ENCODE assay signal across 1 cellular context in the genomic region with DNA sequence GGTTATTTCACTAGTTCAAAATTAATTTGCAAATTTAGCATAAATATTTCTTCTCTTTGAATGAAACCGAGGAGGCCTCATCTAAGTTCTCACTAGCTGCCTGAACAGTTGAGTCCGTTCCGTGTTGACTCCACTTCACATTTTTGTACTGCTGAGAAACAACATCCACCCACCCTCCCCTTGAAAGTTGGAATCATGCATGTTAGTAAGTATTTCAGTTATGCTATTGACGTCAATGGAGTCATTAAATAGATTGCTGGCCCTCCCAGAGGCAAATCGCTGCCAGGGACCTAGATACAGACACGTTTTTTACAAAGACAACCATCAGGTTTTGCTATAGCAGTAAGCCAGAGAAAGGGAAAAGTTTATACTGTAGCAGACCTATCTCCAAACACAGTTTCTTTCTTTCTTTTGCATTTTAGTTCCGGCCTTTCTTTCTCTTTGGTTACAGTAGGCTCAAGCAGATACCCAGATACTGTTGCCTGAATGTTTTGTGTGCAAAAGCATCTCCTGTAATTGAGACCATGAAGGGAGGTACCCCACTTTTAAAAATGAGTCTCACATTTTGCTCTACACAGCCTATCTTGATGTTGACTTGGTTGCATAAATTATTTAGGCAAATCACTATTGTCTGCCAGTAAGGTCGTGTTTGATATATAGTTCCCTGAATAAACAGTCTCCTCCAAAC.
A peak's percentile ranks its signal among the peaks of the same experiment; 100 is the strongest.
TF ChIP-seq lines count a peak whose summit lies in the region.

No MANE protein-coding gene starts in this region.

TF ChIP-seq in HEK293, 187 proteins besides CTCF, POLR2A, EP300 and RAD21 (continued from another document and continues in another):
- TF ChIP-seq PRDM10 (tag by site-specific recombination; IDR thresholded peaks at IDR 0.05) (peak; percentile 76), ZNF548 (tag by site-specific recombination; IDR thresholded peaks at IDR 0.05) (no peak), ZNF248 (tag by site-specific recombination; IDR thresholded peaks at IDR 0.05) (no peak), ZNF48 (tag by site-specific recombination; IDR thresholded peaks at IDR 0.05) (no peak), ZNF792 (tag by site-specific recombination; IDR thresholded peaks at IDR 0.05) (no peak), SP3 (tag by site-specific recombination; IDR thresholded peaks at IDR 0.05) (peak; percentile 66), ZNF18 (tag by site-specific recombination; IDR thresholded peaks at IDR 0.05) (no peak), ZBTB17 (tag by site-specific recombination; IDR thresholded peaks at IDR 0.05) (peak; percentile 61), ZNF184 (tag by site-specific recombination; IDR thresholded peaks at IDR 0.05) (peak; percentile 76), KLF16 (tag by site-specific recombination; IDR thresholded peaks at IDR 0.05) (no peak), KLF8 (tag by site-specific recombination; IDR thresholded peaks at IDR 0.05) (peak; percentile 85), OVOL3 (tag by site-specific recombination; IDR thresholded peaks at IDR 0.05) (peak; percentile 26; the same call in 1 of the 2 replicates), GLI4 (tag by site-specific recombination; IDR thresholded peaks at IDR 0.05) (no peak), ZNF585B (tag by site-specific recombination; IDR thresholded peaks at IDR 0.05) (no peak), ZNF354C (tag by site-specific recombination; IDR thresholded peaks at IDR 0.05; ENCODE audit: borderline replicate concordance, low read depth) (no peak), ZNF629 (tag by site-specific recombination; IDR thresholded peaks at IDR 0.05) (peak; percentile 98), ZNF132 (tag by site-specific recombination; IDR thresholded peaks at IDR 0.05; ENCODE audit: borderline replicate concordance) (no peak), ZNF626 (tag by site-specific recombination; IDR thresholded peaks at IDR 0.05) (no peak), ZNF24 (tag by site-specific recombination; IDR thresholded peaks at IDR 0.05) (peak; percentile 79; the same call in 1 of the 2 replicates), ZNF600 (tag by site-specific recombination; IDR thresholded peaks at IDR 0.05) (peak; percentile 87), ZNF830 (tag by site-specific recombination; IDR thresholded peaks at IDR 0.05; ENCODE audit: low read depth) (no peak), ZNF768 (tag by site-specific recombination; IDR thresholded peaks at IDR 0.05) (no peak), ZNF530 (tag by site-specific recombination; IDR thresholded peaks at IDR 0.05; ENCODE audit: low read depth) (no peak), ZFP37 (tag by site-specific recombination; IDR thresholded peaks at IDR 0.05) (0 out of 2 replicates have a peak, but pooled peaks have one; percentile 66), ZNF280D (tag by site-specific recombination; IDR thresholded peaks at IDR 0.05) (peak; percentile 30; the same call in 1 of the 2 replicates), ZSCAN18 (tag by site-specific recombination; IDR thresholded peaks at IDR 0.05) (no peak), ZNF623 (tag by site-specific recombination; IDR thresholded peaks at IDR 0.05) (no peak), ZEB2 (tag by site-specific recombination; IDR thresholded peaks at IDR 0.05) (peak; percentile 79), ZNF266 (tag by site-specific recombination; IDR thresholded peaks at IDR 0.05; ENCODE audit: low read depth) (no peak), ZNF513 (tag by site-specific recombination; IDR thresholded peaks at IDR 0.05) (no peak), ZNF23 (tag by site-specific recombination; IDR thresholded peaks at IDR 0.05; ENCODE audit: borderline replicate concordance) (no peak), ZNF112 (tag by site-specific recombination; IDR thresholded peaks at IDR 0.05) (no peak), ZBTB20 (tag by site-specific recombination; IDR thresholded peaks at IDR 0.05) (0 out of 2 replicates have a peak, but pooled peaks have one; percentile 18), ZNF560 (tag by site-specific recombination; IDR thresholded peaks at IDR 0.05; ENCODE audit: borderline replicate concordance) (no peak), ZNF37A (tag by site-specific recombination; IDR thresholded peaks at IDR 0.05) (no peak), ZNF416 (tag by site-specific recombination; IDR thresholded peaks at IDR 0.05) (no peak), ZNF146 (tag by site-specific recombination; IDR thresholded peaks at IDR 0.05) (no peak), ZNF433 (tag by site-specific recombination; IDR thresholded peaks at IDR 0.05; ENCODE audit: low read depth) (no peak), ZNF155 (tag by site-specific recombination; IDR thresholded peaks at IDR 0.05) (no peak), IKZF3 (tag by site-specific recombination; IDR thresholded peaks at IDR 0.05) (peak; percentile 45)
- TF ChIP-seq, protein P1, sequence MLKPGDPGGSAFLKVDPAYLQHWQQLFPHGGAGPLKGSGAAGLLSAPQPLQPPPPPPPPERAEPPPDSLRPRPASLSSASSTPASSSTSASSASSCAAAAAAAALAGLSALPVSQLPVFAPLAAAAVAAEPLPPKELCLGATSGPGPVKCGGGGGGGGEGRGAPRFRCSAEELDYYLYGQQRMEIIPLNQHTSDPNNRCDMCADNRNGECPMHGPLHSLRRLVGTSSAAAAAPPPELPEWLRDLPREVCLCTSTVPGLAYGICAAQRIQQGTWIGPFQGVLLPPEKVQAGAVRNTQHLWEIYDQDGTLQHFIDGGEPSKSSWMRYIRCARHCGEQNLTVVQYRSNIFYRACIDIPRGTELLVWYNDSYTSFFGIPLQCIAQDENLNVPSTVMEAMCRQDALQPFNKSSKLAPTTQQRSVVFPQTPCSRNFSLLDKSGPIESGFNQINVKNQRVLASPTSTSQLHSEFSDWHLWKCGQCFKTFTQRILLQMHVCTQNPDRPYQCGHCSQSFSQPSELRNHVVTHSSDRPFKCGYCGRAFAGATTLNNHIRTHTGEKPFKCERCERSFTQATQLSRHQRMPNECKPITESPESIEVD (tag by site-specific recombination; IDR thresholded peaks at IDR 0.05): peak; percentile 98
- TF ChIP-seq, protein P2, sequence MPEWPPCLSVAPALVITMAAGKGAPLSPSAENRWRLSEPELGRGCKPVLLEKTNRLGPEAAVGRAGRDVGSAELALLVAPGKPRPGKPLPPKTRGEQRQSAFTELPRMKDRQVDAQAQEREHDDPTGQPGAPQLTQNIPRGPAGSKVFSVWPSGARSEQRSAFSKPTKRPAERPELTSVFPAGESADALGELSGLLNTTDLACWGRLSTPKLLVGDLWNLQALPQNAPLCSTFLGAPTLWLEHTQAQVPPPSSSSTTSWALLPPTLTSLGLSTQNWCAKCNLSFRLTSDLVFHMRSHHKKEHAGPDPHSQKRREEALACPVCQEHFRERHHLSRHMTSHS (tag by site-specific recombination; IDR thresholded peaks at IDR 0.05): no peak
- TF ChIP-seq, protein P3, sequence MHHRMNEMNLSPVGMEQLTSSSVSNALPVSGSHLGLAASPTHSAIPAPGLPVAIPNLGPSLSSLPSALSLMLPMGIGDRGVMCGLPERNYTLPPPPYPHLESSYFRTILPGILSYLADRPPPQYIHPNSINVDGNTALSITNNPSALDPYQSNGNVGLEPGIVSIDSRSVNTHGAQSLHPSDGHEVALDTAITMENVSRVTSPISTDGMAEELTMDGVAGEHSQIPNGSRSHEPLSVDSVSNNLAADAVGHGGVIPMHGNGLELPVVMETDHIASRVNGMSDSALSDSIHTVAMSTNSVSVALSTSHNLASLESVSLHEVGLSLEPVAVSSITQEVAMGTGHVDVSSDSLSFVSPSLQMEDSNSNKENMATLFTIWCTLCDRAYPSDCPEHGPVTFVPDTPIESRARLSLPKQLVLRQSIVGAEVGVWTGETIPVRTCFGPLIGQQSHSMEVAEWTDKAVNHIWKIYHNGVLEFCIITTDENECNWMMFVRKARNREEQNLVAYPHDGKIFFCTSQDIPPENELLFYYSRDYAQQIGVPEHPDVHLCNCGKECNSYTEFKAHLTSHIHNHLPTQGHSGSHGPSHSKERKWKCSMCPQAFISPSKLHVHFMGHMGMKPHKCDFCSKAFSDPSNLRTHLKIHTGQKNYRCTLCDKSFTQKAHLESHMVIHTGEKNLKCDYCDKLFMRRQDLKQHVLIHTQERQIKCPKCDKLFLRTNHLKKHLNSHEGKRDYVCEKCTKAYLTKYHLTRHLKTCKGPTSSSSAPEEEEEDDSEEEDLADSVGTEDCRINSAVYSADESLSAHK (tag by site-specific recombination; IDR thresholded peaks at IDR 0.05): peak; percentile 53; the same call in 1 of the 2 replicates
